ENCODE assay signal across 10 cellular contexts in the genomic region with DNA sequence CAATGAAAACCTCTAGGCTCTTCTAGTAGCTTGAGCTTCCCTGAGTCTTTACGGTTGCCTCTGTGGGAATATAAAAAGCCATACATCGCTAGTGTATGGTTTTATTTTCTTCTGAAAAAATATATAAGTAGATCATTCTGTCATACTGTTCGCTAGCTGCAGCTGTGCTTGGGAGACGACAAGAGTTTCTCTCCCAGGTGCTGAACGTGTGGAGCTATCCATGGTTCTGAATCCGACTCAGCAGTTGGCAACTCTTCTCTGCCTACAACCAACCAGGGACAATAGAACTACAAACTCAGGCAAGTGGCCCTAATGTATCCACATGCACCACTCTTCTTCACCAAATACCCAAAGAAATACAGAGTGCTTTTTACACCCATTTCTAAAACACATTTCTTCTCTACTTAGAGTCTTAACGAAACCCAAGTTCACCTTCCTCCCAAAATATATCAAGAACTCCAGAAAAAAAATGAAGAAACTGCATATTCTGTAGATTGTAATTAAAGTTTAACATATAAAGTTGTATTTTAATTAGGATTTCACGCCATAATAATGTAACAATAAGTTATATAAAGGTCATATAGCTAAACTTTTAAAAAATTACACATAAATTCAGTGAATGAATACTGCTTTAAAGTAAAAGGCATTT. TPM values are rescaled to one million over a fixed set of nuclear protein-coding genes. Genes with fewer than 3 reads are reported as not detected.
DNase-seq lines count a peak whose midpoint lies in the region; ATAC-seq and TF ChIP-seq lines count a peak whose summit lies in the region.
"Had no signal": no experiment of that assay in that cellular context is flagged by ENCODE, and none has a peak within 500 bp of the region (broad histone marks: within the 10 kb centered on the region; RNA-seq: fewer than 3 reads in every experiment).

No MANE protein-coding gene starts in this region.

- no peaks in the 10 kb centered on the region for H3K27me3 ChIP-seq in HAP-1 (ENCODE audit: low read depth)
- H3K27me3 ChIP-seq in brain microvascular endothelial cell (replicated peaks) = peaks cover 11% of the 10 kb centered on the region
- peaks cover 11 to 37% of the 10 kb centered on the region in 2 donors for H3K27me3 ChIP-seq in left lung

- H3K27ac ChIP-seq in brain microvascular endothelial cell (no peak overlapping the region), left lung (no peak overlapping the region)

- in situ Hi-C loops in HAP-1 (cut with MboI; ENCODE audit: low sequenced_read_pairs) = no loop called here
- in situ Hi-C loops in brain microvascular endothelial cell (cut with HindIII; ENCODE audit: low pct_ligation_motif_present, low sequenced_read_pairs) = no loop called here

- peak; percentile 6 for DNase-seq in NCI-H345 (lab: John Stamatoyannopoulos, UW)
- DNase-seq in NCI-H345 treated with DMSO at 0.1 percent for 48 hours (lab: John Stamatoyannopoulos, UW; ENCODE audit: unreplicated experiment) = no peak
- peak; percentile 27 to 74 for DNase-seq in HAP-1 (ENCODE audit: low spot score in 2 of 2)
- DNase-seq in NCI-H146 (lab: John Stamatoyannopoulos, UW) = peak; percentile 11
- DNase-seq in brain microvascular endothelial cell = peak; percentile 67
- peak in 1 of 2 donors; percentile 36 for DNase-seq in left lung
- no peak for DNase-seq in NCI-H1930 (lab: John Stamatoyannopoulos, UW)
- no peak for DNase-seq in NCI-H748 treated with DMSO at 0.1 percent for 48 hours (lab: John Stamatoyannopoulos, UW)

- H3K36me3 ChIP-seq in HAP-1 (replicated peaks) (no peaks in the 10 kb centered on the region), brain microvascular endothelial cell (replicated peaks) (no peaks in the 10 kb centered on the region), left lung (no peaks in the 10 kb centered on the region)

- ATAC-seq in left lung = peak; percentile 86
- ATAC-seq: naive thymus-derived CD8-positive, alpha-beta T cell had no signal

- no peak for TF ChIP-seq CTCF in brain microvascular endothelial cell (IDR thresholded peaks at IDR 0.05; ENCODE audit: low read depth, low read length, missing control alignments)
- TF ChIP-seq CTCF in left lung (IDR thresholded peaks at IDR 0.05) = no peak

- intact Hi-C loops in left lung (cut with DNase I) = no loop called here

- H3K9me3 ChIP-seq in HAP-1 (no peaks in the 10 kb centered on the region), left lung (peaks cover 0 to 11% of the 10 kb centered on the region in 2 donors)

- H3K4me3 ChIP-seq in HAP-1 (no peak overlapping the region), brain microvascular endothelial cell (ENCODE audit: low read depth, low read length) (no peak overlapping the region), left lung (no peak overlapping the region)

- no peaks in the 10 kb centered on the region for H3K4me1 ChIP-seq in HAP-1
- H3K4me1 ChIP-seq in left lung = no peaks in the 10 kb centered on the region

RNA-seq across cellular contexts. Expression of a gene that starts 2.2 kb away (rescaled TPM):
- total RNA-seq in left lung = not detected
- total RNA-seq: naive thymus-derived CD8-positive, alpha-beta T cell; T-helper 1 cell treated with Interleukin-12 subunit alpha and Interleukin-12 subunit beta and Interleukin-4 antibody, amounts not matched to agents 30 ng/mL and 1 ng/mL, for 36 hours had no signal

Comparison
In these comparisons a context has a peak if more than half of its experiments do, and no peak if none do; other contexts are left out.
1. DNase-seq: peak in NCI-H345 (single experiment), HAP-1 (2 of 2), NCI-H146 (single experiment) and brain microvascular endothelial cell (single experiment); none in NCI-H345 treated with DMSO at 0.1 percent for 48 hours (single experiment), NCI-H1930 (0 of 2) and NCI-H748 treated with DMSO at 0.1 percent for 48 hours (single experiment).